Comparison of ENCODE assay signal across 6 cellular contexts in genomic region chr22:30061094-30061493, GRCh38. TPM values are rescaled to one million over a fixed set of nuclear protein-coding genes. Genes with fewer than 3 reads are reported as not detected.
"Had no signal": no experiment of that assay in that cellular context is flagged by ENCODE, and none has a peak within 500 bp of the region (broad histone marks: within the 10 kb centered on the region; RNA-seq: fewer than 3 reads in every experiment).

No MANE protein-coding gene starts in this region.

RNA-seq across cellular contexts. Expression of gene HORMAD2, which starts 19.2 kb away (rescaled TPM):
- total RNA-seq: HepG2, HT-29, HT1080, IMR-90, K562 had no signal
- polyA plus RNA-seq: HepG2, IgD-negative memory B cell, IMR-90, K562 had no signal
